27 cellular contexts compared by ENCODE assay signal in the genomic region with DNA sequence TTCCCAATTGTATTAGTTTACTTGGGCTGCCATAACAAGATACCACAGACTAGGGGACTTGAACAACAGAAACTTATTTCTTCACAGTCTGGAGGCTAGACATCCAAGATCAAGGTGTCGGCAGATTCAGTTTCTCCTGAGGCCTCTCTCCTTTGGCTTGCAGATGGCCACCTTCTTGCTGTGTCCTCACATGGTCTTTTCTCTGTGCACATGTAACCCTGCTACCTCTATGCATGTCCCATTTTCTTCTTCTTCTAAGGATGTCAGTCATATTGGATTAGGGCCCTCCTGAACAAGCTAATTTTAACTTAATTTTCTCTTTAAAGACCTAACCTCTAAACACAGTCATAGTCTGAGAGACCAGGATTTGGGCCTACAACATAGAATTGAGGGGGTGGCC.
"Had no signal": no experiment of that assay in that cellular context is flagged by ENCODE, and none has a peak within 500 bp of the region (broad histone marks: within the 10 kb centered on the region; RNA-seq: fewer than 3 reads in every experiment).

No MANE protein-coding gene starts in this region.

- H3K36me3 ChIP-seq: colonic mucosa, esophagus squamous epithelium, gastrocnemius medialis, gastroesophageal sphincter, heart left ventricle, heart right ventricle had no signal

- ATAC-seq: effector memory CD8-positive, alpha-beta T cell; esophagus mucosa; foreskin keratinocyte; gastrocnemius medialis; gastroesophageal sphincter; heart left ventricle; heart right ventricle had no signal

- H3K27ac ChIP-seq: colonic mucosa, coronary artery, dorsolateral prefrontal cortex, epithelial cell of prostate, esophagus squamous epithelium, foreskin keratinocyte, gastrocnemius medialis, gastroesophageal sphincter, heart left ventricle, heart right ventricle had no signal

- FAIRE-seq: colon, endometrium, endothelial cell of umbilical vein, frontal cortex had no signal

- H3K4me1 ChIP-seq: colonic mucosa, foreskin keratinocyte, gastrocnemius medialis, gastroesophageal sphincter had no signal

- H3K27me3 ChIP-seq: colonic mucosa, dorsolateral prefrontal cortex, esophagus squamous epithelium, gastrocnemius medialis, gastroesophageal sphincter had no signal

- DNase-seq: colonic mucosa; cortex of kidney; dermis blood vessel endothelial cell; dorsolateral prefrontal cortex; effector CD4-positive, alpha-beta T cell; effector CD8-positive, alpha-beta T cell; effector memory CD4-positive, alpha-beta T cell; effector memory CD8-positive, alpha-beta T cell; endodermal cell; erythroblast; esophagus squamous epithelium; foreskin fibroblast; foreskin keratinocyte; foreskin melanocyte; gastrocnemius medialis; glutamatergic neuron; head of caudate nucleus; heart left ventricle; heart right ventricle had no signal

- H3K4me3 ChIP-seq: colonic mucosa, coronary artery, dorsolateral prefrontal cortex, esophagus squamous epithelium, gastrocnemius medialis, gastroesophageal sphincter, heart left ventricle, heart right ventricle had no signal

- H3K9me3 ChIP-seq: colonic mucosa, esophagus squamous epithelium, gastrocnemius medialis, gastroesophageal sphincter, heart left ventricle, heart right ventricle had no signal
